Comparison of ENCODE assay signal across 25 cellular contexts in genomic region chr11:134742956-134743808, GRCh38.
DNase-seq lines count a peak whose midpoint lies in the region; ATAC-seq, FAIRE-seq and TF ChIP-seq lines count a peak whose summit lies in the region.
"Had no signal": no experiment of that assay in that cellular context is flagged by ENCODE, and none has a peak within 500 bp of the region (broad histone marks: within the 10 kb centered on the region; RNA-seq: fewer than 3 reads in every experiment).

No MANE protein-coding gene starts in this region.

- CTCF ChIA-PET in Caco-2 (lab: Charles Lee), result no interaction called here

- peak overlapping the region; percentile 9 for H3K4me3 Mint-ChIP-seq in Caco-2 (ENCODE audit: unreplicated experiment)
- H3K4me3 Mint-ChIP-seq in glutamatergic neuron (ENCODE audit: unreplicated experiment), result peak overlapping the region; percentile 10
- no peak overlapping the region for H3K4me3 Mint-ChIP-seq in nephron
- H3K4me3 Mint-ChIP-seq: activated T-helper 17 cell treated with anti-CD3 and anti-CD28 coated beads, Interleukin-2, amount 50 U/mL, for 72 hours; CD4-positive, alpha-beta memory T cell had no signal

- H3K27ac Mint-ChIP-seq in Caco-2 (ENCODE audit: unreplicated experiment), result no peak overlapping the region
- H3K27ac Mint-ChIP-seq in glutamatergic neuron (ENCODE audit: unreplicated experiment), result no peak overlapping the region
- peak overlapping the region in 2 of 3 experiments; percentile 19 to 42 for H3K27ac Mint-ChIP-seq in nephron
- H3K27ac Mint-ChIP-seq: activated T-helper 17 cell treated with anti-CD3 and anti-CD28 coated beads, Interleukin-2, amount 50 U/mL, for 72 hours; CD4-positive, alpha-beta memory T cell had no signal

- no peak for TF ChIP-seq CTCF in Caco-2 (IDR thresholded peaks at IDR 0.05; ENCODE audit: insufficient read depth in 1 of 2, low read depth in 1 of 2, low read length in 1 of 2, severe bottlenecking in 1 of 2, unreplicated experiment in 1 of 2)
- TF ChIP-seq CTCF in glutamatergic neuron (IDR thresholded peaks at IDR 0.05; ENCODE audit: partially characterized antibody, unreplicated experiment), result no peak
- TF ChIP-seq CTCF in nephron (IDR thresholded peaks at IDR 0.05; ENCODE audit: unreplicated experiment in 3 of 3), result no peak

- no peak for FAIRE-seq in frontal cortex (lab: Jason Lieb, UNC)
- FAIRE-seq: endometrium, GM12891 had no signal

- H3K36me3 ChIP-seq in Caco-2 (ENCODE audit: control insufficient read depth, insufficient read depth, low read length) (no peaks in the 10 kb centered on the region), SK-N-MC (ENCODE audit: insufficient read depth, low read length) (no peaks in the 10 kb centered on the region)
- H3K36me3 ChIP-seq: stomach, tibial nerve had no signal

- H3K27me3 ChIP-seq in Caco-2 (replicated peaks; ENCODE audit: control insufficient read depth, insufficient read depth, low read length), result no peaks in the 10 kb centered on the region
- H3K27me3 ChIP-seq: tibial nerve had no signal

- peaks cover 25% of the 10 kb centered on the region for H3K9me3 ChIP-seq in Caco-2
- H3K9me3 ChIP-seq in SK-N-MC (ENCODE audit: low read depth, low read length), result no peaks in the 10 kb centered on the region

- intact Hi-C loops in Caco-2 (cut with micrococcal nuclease; ENCODE audit: unreplicated experiment), result loop anchor here (1.0 kb wide), 4 partner anchors 75 to 303 kb away; no protein-coding TSS in a partner anchor

- H3K4me3 ChIP-seq in Caco-2 (ENCODE audit: low read depth, low read length), result no peak overlapping the region
- peak overlapping the region; percentile 46 for H3K4me3 ChIP-seq in SK-N-MC
- H3K4me3 ChIP-seq: PC-9, stomach, tibial nerve had no signal

- H3K9me3 Mint-ChIP-seq in Caco-2 (ENCODE audit: unreplicated experiment) (no peaks in the 10 kb centered on the region), glutamatergic neuron (ENCODE audit: unreplicated experiment) (peaks cover under 1% of the 10 kb centered on the region), nephron (peaks cover 3% of the 10 kb centered on the region)
- H3K9me3 Mint-ChIP-seq: activated T-helper 17 cell treated with anti-CD3 and anti-CD28 coated beads, Interleukin-2, amount 50 U/mL, for 72 hours had no signal

- DNase-seq in Caco-2 (peak; percentile 83 to 87), SK-N-MC (ENCODE audit: low read depth, low spot score) (peak; percentile 42), glutamatergic neuron (no peak), frontal cortex (ENCODE audit: low spot score in 2 of 2) (no peak), NCI-H226 (no peak)
- DNase-seq: activated CD4-positive, alpha-beta T cell treated with anti-CD3 and anti-CD28 coated beads for 48 hours; CD4-positive, alpha-beta memory T cell; cortex of kidney; DMS79; NCI-H1105 treated with DMSO at 0.1 percent for 48 hours; NCI-H2081; NCI-H446; nucleus accumbens; PC-9; SHP77; stimulated activated CD4-positive, alpha-beta T cell treated with anti-CD3 and anti-CD28 coated beads, Interleukin-4, amount 100 ng/mL, for 24 hours; stomach; T-helper 1 cell had no signal

- ATAC-seq in HG02884 (IDR thresholded peaks at IDR 0.05; ENCODE audit: unreplicated experiment), result no peak
- ATAC-seq in HG03045 (IDR thresholded peaks at IDR 0.05; ENCODE audit: unreplicated experiment), result no peak
- ATAC-seq: activated T-helper 17 cell treated with anti-CD3 and anti-CD28 coated beads, Interleukin-2, amount 50 U/mL, for 72 hours had no signal

- peak overlapping the region; percentile 72 for H3K27ac ChIP-seq in SK-N-MC
- H3K27ac ChIP-seq: PC-9, stomach, tibial nerve had no signal

- H3K36me3 Mint-ChIP-seq in Caco-2 (ENCODE audit: insufficient read depth, unreplicated experiment) (no peaks in the 10 kb centered on the region), glutamatergic neuron (ENCODE audit: unreplicated experiment) (peaks cover 12% of the 10 kb centered on the region), nephron (ENCODE audit: low read depth) (no peaks in the 10 kb centered on the region)
- H3K36me3 Mint-ChIP-seq: CD4-positive, alpha-beta memory T cell had no signal

- BruUV-seq in Caco-2 (replicated peaks; lab: Mats Ljungman, UMichigan), result no TSS peak

- POLR2A ChIA-PET in Caco-2 (lab: Charles Lee), result interaction anchor here (1.0 to 2.1 kb wide), 2 partner anchors 8 to 10 kb away, joined by 3 to 6 read pairs; no protein-coding TSS in a partner anchor

- H3K27me3 Mint-ChIP-seq in Caco-2 (ENCODE audit: insufficient read depth, unreplicated experiment) (no peaks in the 10 kb centered on the region), glutamatergic neuron (ENCODE audit: unreplicated experiment) (no peaks in the 10 kb centered on the region), nephron (ENCODE audit: low read depth) (peaks cover 24% of the 10 kb centered on the region)

- H3K4me1 Mint-ChIP-seq in Caco-2 (ENCODE audit: low read depth, unreplicated experiment) (peaks cover 50% of the 10 kb centered on the region), glutamatergic neuron (ENCODE audit: low read depth, unreplicated experiment) (peaks cover 9% of the 10 kb centered on the region), nephron (peaks cover 8% of the 10 kb centered on the region)
- H3K4me1 Mint-ChIP-seq: activated T-helper 17 cell treated with anti-CD3 and anti-CD28 coated beads, Interleukin-2, amount 50 U/mL, for 72 hours; CD4-positive, alpha-beta memory T cell had no signal

- H3K9ac ChIP-seq in SK-N-MC (ENCODE audit: insufficient read length), result peak overlapping the region; percentile 33

- H3K4me1 ChIP-seq in Caco-2, result peaks cover 64% of the 10 kb centered on the region
- H3K4me1 ChIP-seq: tibial nerve had no signal

Comparison
In these comparisons a context has a peak if more than half of its experiments do, and no peak if none do; other contexts are left out.
1. DNase-seq: peak in Caco-2 (2 of 2) and SK-N-MC (single experiment); none in glutamatergic neuron (single experiment), frontal cortex (0 of 2) and NCI-H226 (single experiment).
2. H3K27ac Mint-ChIP-seq: peak in nephron (2 of 3); none in Caco-2 (single experiment) and glutamatergic neuron (single experiment).
3. H3K4me3 Mint-ChIP-seq: peak in Caco-2 (single experiment) and glutamatergic neuron (single experiment); none in nephron (0 of 3).